1 cellular context compared by ENCODE assay signal in genomic region chr20:10658051-10658823, GRCh38.
TF ChIP-seq lines count a peak whose summit lies in the region.

No MANE protein-coding gene starts in this region.

TF ChIP-seq in HepG2, 621 proteins besides CTCF, POLR2A, EP300 and RAD21 (continued from another document):
- TF ChIP-seq ATF6 (CRISPR knock-in tag; conservative IDR thresholded peaks at IDR 0.05) (no peak), MAFK (conservative IDR thresholded peaks at IDR 0.05 in 1 of 2, IDR thresholded peaks at IDR 0.05 in 1 of 2; ENCODE audit: low read length in 2 of 2) (no peak), TARDBP (CRISPR knock-in tag; IDR thresholded peaks at IDR 0.05) (no peak), ZSCAN21 (CRISPR knock-in tag; IDR thresholded peaks at IDR 0.05; ENCODE audit: borderline replicate concordance) (0 out of 2 replicates have a peak, but pooled peaks have one; percentile 49), RBFOX2 (IDR thresholded peaks at IDR 0.05; ENCODE audit: low read depth, low read length) (peak; percentile 10; the same call in 1 of the 2 replicates), SKIL (CRISPR knock-in tag; IDR thresholded peaks at IDR 0.05; ENCODE audit: borderline replicate concordance) (no peak), HOXA5 (CRISPR knock-in tag; IDR thresholded peaks at IDR 0.05) (no peak), ZNF703 (CRISPR knock-in tag; IDR thresholded peaks at IDR 0.05; ENCODE audit: borderline replicate concordance) (no peak), ZNF343 (CRISPR knock-in tag; IDR thresholded peaks at IDR 0.05) (no peak), NFKBIZ (CRISPR knock-in tag; IDR thresholded peaks at IDR 0.05) (no peak), HMGXB4 (CRISPR knock-in tag; IDR thresholded peaks at IDR 0.05; ENCODE audit: borderline replicate concordance in 1 of 2, low read depth in 1 of 2) (no peak), ZBTB7B (CRISPR knock-in tag; IDR thresholded peaks at IDR 0.05) (no peak), POLR2AphosphoS5 (IDR thresholded peaks at IDR 0.05; ENCODE audit: low read depth, low read length) (0 out of 2 replicates have a peak, but pooled peaks have one; percentile 8), ARNT (IDR thresholded peaks at IDR 0.05) (no peak), MTA3 (CRISPR knock-in tag; IDR thresholded peaks at IDR 0.05) (no peak)
